In the genomic region with DNA sequence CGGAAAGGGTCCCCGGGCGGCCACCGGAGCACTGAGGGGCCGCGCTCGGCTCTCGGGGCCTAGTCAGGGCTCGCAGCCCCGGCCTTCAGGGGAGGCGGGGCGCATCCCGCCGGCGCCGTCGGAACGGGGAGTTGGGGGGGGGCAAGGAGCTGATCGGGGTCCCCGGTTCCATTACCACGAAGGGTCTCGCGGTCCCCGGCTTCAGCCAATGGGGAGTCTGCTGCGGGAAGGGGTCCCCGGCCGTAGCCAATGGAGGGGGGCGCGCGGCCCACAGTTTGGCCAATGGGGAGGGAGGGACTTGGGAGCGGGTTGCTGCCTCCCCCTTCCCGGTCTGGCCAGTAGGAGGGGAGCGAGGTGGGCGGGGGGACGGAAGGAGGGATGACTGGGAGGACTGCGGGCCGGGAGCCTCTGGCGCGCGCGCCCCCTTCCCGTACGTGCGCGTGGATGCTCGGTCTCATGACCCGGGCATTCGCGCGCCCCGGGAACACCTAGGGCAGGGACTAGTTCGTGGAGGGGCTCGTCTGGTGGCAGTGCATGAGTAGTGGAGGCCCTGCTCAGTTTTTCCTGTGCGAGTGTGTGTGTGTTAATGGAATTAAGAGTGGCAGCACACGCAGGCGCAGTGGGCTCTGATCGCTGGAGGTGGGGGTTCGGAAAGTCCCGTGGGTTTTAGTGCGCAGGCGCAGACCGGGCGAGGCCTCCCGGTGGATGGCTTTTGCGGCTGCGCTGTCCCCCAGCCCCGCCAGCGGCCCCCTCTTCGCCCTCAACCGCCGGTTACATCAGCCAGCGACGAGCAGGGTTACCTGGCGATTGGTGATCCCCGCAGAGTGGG, we compare ENCODE assay signal across 1 cellular context.
TF ChIP-seq lines count a peak whose summit lies in the region.

No MANE protein-coding gene starts in this region.

TF ChIP-seq in WTC11, 78 proteins besides CTCF, POLR2A, EP300 and RAD21 (continued from another document and continues in another):
- TF ChIP-seq, protein P1, sequence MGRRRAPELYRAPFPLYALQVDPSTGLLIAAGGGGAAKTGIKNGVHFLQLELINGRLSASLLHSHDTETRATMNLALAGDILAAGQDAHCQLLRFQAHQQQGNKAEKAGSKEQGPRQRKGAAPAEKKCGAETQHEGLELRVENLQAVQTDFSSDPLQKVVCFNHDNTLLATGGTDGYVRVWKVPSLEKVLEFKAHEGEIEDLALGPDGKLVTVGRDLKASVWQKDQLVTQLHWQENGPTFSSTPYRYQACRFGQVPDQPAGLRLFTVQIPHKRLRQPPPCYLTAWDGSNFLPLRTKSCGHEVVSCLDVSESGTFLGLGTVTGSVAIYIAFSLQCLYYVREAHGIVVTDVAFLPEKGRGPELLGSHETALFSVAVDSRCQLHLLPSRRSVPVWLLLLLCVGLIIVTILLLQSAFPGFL (CRISPR knock-in tag; IDR thresholded peaks at IDR 0.05; ENCODE audit: borderline replicate concordance) = peak; percentile 61; the same call in 1 of the 2 replicates
- TF ChIP-seq ZBTB21 (CRISPR knock-in tag; IDR thresholded peaks at IDR 0.05; ENCODE audit: borderline replicate concordance) (no peak), NR3C1 (CRISPR knock-in tag; conservative IDR thresholded peaks at IDR 0.05; ENCODE audit: low read depth) (no peak), FOXK1 (CRISPR knock-in tag; IDR thresholded peaks at IDR 0.05) (no peak), ELF4 (CRISPR knock-in tag; IDR thresholded peaks at IDR 0.05; ENCODE audit: low read depth) (no peak), CBFB (CRISPR knock-in tag; IDR thresholded peaks at IDR 0.05; ENCODE audit: low read depth) (no peak), ZNF671 (CRISPR knock-in tag; IDR thresholded peaks at IDR 0.05) (no peak), IRF2 (CRISPR knock-in tag; IDR thresholded peaks at IDR 0.05; ENCODE audit: borderline replicate concordance, low read depth) (no peak), PRRX2 (CRISPR knock-in tag; IDR thresholded peaks at IDR 0.05) (no peak), GTF2I (CRISPR knock-in tag; conservative IDR thresholded peaks at IDR 0.05) (no peak), ETV6 (CRISPR knock-in tag; IDR thresholded peaks at IDR 0.05) (no peak; the same call in 1 of the 2 replicates), GABPB1 (CRISPR knock-in tag; IDR thresholded peaks at IDR 0.05) (peak; percentile 100), ZNF423 (CRISPR knock-in tag; IDR thresholded peaks at IDR 0.05) (no peak), CREM (CRISPR knock-in tag; IDR thresholded peaks at IDR 0.05) (no peak), SMAD3 (CRISPR knock-in tag; IDR thresholded peaks at IDR 0.05; ENCODE audit: borderline replicate concordance) (no peak), ESRRA (CRISPR knock-in tag; IDR thresholded peaks at IDR 0.05; ENCODE audit: borderline replicate concordance) (no peak), NFATC4 (CRISPR knock-in tag; IDR thresholded peaks at IDR 0.05) (no peak), MYBL2 (CRISPR knock-in tag; IDR thresholded peaks at IDR 0.05) (peak; percentile 23; the same call in 1 of the 2 replicates), TCF7 (CRISPR knock-in tag; IDR thresholded peaks at IDR 0.05; ENCODE audit: low read depth) (no peak), RELA (CRISPR knock-in tag; IDR thresholded peaks at IDR 0.05; ENCODE audit: borderline replicate concordance) (no peak), FOXJ3 (CRISPR knock-in tag; IDR thresholded peaks at IDR 0.05; ENCODE audit: borderline replicate concordance) (no peak), OVOL2 (CRISPR knock-in tag; IDR thresholded peaks at IDR 0.05; ENCODE audit: borderline replicate concordance) (no peak)
- TF ChIP-seq, protein P2, sequence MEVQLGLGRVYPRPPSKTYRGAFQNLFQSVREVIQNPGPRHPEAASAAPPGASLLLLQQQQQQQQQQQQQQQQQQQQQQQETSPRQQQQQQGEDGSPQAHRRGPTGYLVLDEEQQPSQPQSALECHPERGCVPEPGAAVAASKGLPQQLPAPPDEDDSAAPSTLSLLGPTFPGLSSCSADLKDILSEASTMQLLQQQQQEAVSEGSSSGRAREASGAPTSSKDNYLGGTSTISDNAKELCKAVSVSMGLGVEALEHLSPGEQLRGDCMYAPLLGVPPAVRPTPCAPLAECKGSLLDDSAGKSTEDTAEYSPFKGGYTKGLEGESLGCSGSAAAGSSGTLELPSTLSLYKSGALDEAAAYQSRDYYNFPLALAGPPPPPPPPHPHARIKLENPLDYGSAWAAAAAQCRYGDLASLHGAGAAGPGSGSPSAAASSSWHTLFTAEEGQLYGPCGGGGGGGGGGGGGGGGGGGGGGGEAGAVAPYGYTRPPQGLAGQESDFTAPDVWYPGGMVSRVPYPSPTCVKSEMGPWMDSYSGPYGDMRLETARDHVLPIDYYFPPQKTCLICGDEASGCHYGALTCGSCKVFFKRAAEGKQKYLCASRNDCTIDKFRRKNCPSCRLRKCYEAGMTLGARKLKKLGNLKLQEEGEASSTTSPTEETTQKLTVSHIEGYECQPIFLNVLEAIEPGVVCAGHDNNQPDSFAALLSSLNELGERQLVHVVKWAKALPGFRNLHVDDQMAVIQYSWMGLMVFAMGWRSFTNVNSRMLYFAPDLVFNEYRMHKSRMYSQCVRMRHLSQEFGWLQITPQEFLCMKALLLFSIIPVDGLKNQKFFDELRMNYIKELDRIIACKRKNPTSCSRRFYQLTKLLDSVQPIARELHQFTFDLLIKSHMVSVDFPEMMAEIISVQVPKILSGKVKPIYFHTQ (CRISPR knock-in tag; IDR thresholded peaks at IDR 0.05) = no peak
- TF ChIP-seq, protein P3, sequence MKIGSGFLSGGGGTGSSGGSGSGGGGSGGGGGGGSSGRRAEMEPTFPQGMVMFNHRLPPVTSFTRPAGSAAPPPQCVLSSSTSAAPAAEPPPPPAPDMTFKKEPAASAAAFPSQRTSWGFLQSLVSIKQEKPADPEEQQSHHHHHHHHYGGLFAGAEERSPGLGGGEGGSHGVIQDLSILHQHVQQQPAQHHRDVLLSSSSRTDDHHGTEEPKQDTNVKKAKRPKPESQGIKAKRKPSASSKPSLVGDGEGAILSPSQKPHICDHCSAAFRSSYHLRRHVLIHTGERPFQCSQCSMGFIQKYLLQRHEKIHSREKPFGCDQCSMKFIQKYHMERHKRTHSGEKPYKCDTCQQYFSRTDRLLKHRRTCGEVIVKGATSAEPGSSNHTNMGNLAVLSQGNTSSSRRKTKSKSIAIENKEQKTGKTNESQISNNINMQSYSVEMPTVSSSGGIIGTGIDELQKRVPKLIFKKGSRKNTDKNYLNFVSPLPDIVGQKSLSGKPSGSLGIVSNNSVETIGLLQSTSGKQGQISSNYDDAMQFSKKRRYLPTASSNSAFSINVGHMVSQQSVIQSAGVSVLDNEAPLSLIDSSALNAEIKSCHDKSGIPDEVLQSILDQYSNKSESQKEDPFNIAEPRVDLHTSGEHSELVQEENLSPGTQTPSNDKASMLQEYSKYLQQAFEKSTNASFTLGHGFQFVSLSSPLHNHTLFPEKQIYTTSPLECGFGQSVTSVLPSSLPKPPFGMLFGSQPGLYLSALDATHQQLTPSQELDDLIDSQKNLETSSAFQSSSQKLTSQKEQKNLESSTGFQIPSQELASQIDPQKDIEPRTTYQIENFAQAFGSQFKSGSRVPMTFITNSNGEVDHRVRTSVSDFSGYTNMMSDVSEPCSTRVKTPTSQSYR (CRISPR knock-in tag; IDR thresholded peaks at IDR 0.05) = no peak
- TF ChIP-seq, protein P4, sequence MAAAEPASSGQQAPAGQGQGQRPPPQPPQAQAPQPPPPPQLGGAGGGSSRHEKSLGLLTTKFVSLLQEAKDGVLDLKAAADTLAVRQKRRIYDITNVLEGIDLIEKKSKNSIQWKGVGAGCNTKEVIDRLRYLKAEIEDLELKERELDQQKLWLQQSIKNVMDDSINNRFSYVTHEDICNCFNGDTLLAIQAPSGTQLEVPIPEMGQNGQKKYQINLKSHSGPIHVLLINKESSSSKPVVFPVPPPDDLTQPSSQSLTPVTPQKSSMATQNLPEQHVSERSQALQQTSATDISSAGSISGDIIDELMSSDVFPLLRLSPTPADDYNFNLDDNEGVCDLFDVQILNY (CRISPR knock-in tag; IDR thresholded peaks at IDR 0.05) = peak; percentile 67; the same call in 1 of the 2 replicates
- TF ChIP-seq, protein P5, sequence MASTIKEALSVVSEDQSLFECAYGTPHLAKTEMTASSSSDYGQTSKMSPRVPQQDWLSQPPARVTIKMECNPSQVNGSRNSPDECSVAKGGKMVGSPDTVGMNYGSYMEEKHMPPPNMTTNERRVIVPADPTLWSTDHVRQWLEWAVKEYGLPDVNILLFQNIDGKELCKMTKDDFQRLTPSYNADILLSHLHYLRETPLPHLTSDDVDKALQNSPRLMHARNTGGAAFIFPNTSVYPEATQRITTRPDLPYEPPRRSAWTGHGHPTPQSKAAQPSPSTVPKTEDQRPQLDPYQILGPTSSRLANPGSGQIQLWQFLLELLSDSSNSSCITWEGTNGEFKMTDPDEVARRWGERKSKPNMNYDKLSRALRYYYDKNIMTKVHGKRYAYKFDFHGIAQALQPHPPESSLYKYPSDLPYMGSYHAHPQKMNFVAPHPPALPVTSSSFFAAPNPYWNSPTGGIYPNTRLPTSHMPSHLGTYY (CRISPR knock-in tag; IDR thresholded peaks at IDR 0.05) = no peak
- TF ChIP-seq, protein P6, sequence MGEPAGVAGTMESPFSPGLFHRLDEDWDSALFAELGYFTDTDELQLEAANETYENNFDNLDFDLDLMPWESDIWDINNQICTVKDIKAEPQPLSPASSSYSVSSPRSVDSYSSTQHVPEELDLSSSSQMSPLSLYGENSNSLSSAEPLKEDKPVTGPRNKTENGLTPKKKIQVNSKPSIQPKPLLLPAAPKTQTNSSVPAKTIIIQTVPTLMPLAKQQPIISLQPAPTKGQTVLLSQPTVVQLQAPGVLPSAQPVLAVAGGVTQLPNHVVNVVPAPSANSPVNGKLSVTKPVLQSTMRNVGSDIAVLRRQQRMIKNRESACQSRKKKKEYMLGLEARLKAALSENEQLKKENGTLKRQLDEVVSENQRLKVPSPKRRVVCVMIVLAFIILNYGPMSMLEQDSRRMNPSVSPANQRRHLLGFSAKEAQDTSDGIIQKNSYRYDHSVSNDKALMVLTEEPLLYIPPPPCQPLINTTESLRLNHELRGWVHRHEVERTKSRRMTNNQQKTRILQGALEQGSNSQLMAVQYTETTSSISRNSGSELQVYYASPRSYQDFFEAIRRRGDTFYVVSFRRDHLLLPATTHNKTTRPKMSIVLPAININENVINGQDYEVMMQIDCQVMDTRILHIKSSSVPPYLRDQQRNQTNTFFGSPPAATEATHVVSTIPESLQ (CRISPR knock-in tag; IDR thresholded peaks at IDR 0.05) = no peak
- TF ChIP-seq, protein P7, sequence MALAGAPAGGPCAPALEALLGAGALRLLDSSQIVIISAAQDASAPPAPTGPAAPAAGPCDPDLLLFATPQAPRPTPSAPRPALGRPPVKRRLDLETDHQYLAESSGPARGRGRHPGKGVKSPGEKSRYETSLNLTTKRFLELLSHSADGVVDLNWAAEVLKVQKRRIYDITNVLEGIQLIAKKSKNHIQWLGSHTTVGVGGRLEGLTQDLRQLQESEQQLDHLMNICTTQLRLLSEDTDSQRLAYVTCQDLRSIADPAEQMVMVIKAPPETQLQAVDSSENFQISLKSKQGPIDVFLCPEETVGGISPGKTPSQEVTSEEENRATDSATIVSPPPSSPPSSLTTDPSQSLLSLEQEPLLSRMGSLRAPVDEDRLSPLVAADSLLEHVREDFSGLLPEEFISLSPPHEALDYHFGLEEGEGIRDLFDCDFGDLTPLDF (CRISPR knock-in tag; IDR thresholded peaks at IDR 0.05) = no peak
- TF ChIP-seq, protein P8, sequence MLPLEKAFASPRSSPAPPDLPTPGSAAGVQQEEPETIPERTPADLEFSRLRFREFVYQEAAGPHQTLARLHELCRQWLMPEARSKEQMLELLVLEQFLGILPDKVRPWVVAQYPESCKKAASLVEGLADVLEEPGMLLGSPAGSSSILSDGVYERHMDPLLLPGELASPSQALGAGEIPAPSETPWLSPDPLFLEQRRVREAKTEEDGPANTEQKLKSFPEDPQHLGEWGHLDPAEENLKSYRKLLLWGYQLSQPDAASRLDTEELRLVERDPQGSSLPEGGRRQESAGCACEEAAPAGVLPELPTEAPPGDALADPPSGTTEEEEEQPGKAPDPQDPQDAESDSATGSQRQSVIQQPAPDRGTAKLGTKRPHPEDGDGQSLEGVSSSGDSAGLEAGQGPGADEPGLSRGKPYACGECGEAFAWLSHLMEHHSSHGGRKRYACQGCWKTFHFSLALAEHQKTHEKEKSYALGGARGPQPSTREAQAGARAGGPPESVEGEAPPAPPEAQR (CRISPR knock-in tag; IDR thresholded peaks at IDR 0.05) = no peak
- TF ChIP-seq, protein P9, sequence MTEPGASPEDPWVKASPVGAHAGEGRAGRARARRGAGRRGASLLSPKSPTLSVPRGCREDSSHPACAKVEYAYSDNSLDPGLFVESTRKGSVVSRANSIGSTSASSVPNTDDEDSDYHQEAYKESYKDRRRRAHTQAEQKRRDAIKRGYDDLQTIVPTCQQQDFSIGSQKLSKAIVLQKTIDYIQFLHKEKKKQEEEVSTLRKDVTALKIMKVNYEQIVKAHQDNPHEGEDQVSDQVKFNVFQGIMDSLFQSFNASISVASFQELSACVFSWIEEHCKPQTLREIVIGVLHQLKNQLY (CRISPR knock-in tag; IDR thresholded peaks at IDR 0.05) = no peak
- TF ChIP-seq, protein P10, sequence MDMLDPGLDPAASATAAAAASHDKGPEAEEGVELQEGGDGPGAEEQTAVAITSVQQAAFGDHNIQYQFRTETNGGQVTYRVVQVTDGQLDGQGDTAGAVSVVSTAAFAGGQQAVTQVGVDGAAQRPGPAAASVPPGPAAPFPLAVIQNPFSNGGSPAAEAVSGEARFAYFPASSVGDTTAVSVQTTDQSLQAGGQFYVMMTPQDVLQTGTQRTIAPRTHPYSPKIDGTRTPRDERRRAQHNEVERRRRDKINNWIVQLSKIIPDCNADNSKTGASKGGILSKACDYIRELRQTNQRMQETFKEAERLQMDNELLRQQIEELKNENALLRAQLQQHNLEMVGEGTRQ (CRISPR knock-in tag; IDR thresholded peaks at IDR 0.05) = peak; percentile 68
- TF ChIP-seq, protein P11, sequence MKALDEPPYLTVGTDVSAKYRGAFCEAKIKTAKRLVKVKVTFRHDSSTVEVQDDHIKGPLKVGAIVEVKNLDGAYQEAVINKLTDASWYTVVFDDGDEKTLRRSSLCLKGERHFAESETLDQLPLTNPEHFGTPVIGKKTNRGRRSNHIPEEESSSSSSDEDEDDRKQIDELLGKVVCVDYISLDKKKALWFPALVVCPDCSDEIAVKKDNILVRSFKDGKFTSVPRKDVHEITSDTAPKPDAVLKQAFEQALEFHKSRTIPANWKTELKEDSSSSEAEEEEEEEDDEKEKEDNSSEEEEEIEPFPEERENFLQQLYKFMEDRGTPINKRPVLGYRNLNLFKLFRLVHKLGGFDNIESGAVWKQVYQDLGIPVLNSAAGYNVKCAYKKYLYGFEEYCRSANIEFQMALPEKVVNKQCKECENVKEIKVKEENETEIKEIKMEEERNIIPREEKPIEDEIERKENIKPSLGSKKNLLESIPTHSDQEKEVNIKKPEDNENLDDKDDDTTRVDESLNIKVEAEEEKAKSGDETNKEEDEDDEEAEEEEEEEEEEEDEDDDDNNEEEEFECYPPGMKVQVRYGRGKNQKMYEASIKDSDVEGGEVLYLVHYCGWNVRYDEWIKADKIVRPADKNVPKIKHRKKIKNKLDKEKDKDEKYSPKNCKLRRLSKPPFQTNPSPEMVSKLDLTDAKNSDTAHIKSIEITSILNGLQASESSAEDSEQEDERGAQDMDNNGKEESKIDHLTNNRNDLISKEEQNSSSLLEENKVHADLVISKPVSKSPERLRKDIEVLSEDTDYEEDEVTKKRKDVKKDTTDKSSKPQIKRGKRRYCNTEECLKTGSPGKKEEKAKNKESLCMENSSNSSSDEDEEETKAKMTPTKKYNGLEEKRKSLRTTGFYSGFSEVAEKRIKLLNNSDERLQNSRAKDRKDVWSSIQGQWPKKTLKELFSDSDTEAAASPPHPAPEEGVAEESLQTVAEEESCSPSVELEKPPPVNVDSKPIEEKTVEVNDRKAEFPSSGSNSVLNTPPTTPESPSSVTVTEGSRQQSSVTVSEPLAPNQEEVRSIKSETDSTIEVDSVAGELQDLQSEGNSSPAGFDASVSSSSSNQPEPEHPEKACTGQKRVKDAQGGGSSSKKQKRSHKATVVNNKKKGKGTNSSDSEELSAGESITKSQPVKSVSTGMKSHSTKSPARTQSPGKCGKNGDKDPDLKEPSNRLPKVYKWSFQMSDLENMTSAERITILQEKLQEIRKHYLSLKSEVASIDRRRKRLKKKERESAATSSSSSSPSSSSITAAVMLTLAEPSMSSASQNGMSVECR (CRISPR knock-in tag; IDR thresholded peaks at IDR 0.05; ENCODE audit: borderline replicate concordance) = 0 out of 2 replicates have a peak, but pooled peaks have one; percentile 46
